In the genomic region with DNA sequence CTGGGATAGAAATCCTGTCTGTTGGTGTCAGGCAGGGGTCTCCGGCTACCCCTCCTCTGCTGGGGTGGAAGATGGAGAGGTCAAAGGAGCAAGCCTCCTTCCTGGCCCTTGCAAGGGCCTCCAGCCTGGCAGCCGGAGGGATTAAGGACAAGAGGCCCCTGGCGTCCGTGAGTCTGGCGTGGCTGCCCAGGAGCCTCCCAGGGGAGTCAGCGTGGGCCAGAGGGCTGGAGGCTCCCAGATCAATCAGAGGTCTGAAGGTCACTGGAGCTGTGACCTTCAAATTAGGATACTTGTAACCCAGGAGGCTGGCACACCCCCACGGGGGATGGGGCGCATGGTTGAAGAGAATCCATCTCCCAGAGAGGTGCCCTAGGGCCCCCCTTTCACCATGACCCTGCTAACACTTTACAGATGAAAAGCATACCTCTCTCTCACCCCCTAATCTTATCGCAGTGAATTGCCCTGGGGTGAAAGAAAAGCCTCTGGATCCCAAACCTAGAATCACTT, we compare ENCODE assay signal across 1 cellular context.
TF ChIP-seq lines count a peak whose summit lies in the region.

No MANE protein-coding gene starts in this region.

TF ChIP-seq in HepG2, 621 proteins besides CTCF, POLR2A, EP300 and RAD21 (continued from another document):
- TF ChIP-seq, protein P1, sequence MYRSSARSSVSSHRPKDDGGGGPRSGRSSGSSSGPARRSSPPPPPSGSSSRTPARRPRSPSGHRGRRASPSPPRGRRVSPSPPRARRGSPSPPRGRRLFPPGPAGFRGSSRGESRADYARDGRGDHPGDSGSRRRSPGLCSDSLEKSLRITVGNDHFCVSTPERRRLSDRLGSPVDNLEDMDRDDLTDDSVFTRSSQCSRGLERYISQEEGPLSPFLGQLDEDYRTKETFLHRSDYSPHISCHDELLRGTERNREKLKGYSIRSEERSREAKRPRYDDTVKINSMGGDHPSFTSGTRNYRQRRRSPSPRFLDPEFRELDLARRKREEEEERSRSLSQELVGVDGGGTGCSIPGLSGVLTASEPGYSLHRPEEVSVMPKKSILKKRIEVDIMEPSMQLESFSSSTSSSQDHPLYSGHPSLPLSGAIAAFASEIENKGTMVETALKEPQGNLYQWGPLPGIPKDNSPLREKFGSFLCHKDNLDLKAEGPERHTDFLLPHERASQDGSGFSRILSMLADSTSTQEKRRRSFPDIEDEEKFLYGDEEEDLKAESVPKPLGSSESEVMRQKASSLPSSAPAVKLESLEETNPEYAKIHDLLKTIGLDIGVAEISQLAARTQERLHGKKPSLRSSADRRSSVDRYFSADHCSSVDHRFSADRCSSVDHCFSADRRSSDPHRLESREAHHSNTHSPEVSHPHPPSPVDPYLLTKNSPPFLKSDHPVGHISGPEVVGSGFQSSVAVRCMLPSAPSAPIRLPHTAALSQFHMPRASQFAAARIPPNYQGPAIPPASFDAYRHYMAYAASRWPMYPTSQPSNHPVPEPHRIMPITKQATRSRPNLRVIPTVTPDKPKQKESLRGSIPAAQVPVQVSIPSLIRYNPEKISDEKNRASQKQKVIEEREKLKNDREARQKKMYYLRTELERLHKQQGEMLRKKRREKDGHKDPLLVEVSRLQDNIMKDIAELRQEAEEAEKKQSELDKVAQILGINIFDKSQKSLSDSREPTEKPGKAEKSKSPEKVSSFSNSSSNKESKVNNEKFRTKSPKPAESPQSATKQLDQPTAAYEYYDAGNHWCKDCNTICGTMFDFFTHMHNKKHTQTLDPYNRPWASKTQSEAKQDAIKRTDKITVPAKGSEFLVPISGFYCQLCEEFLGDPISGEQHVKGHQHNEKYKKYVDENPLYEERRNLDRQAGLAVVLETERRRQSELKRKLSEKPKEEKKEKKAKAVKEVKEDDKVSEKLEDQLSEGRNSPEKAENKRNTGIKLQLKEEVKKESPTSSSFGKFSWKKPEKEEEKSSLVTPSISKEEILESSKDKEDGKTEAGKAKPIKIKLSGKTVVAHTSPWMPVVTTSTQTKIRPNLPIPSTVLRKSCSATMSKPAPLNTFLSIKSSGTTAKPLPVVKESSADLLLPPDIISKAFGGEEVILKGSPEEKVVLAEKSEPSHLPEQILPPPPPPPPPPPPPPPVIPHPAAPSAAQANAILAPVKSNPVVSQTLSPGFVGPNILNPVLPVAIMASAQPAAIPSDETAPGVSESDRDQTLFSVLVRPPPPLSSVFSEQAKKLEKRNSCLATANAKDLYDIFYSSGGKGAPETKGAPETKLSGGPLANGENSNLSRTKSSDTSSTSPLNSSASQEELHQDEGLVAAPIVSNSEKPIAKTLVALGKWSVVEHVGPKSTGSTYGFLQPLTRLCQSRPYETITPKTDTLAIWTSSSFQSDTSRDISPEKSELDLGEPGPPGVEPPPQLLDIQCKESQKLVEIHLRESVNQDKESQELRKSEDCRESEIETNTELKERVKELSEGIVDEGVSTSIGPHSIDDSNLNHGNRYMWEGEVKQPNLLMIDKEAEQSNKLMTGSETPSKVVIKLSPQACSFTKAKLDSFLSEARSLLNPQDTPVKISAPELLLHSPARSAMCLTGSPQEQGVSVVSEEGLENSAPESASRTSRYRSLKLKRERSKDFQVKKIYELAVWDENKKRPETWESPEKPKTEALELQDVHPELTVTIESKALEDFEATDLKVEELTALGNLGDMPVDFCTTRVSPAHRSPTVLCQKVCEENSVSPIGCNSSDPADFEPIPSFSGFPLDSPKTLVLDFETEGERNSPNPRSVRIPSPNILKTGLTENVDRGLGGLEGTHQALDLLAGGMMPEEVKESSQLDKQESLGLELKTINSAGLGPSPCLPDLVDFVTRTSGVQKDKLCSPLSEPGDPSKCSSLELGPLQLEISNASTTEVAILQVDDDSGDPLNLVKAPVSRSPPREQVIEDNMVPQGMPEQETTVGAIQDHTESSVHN (CRISPR knock-in tag; IDR thresholded peaks at IDR 0.05), result no peak
- TF ChIP-seq ZNF432 (CRISPR knock-in tag; IDR thresholded peaks at IDR 0.05; ENCODE audit: borderline replicate concordance) (no peak), ZNF101 (CRISPR knock-in tag; IDR thresholded peaks at IDR 0.05; ENCODE audit: borderline replicate concordance, low read depth) (no peak), ISX (CRISPR knock-in tag; conservative IDR thresholded peaks at IDR 0.05) (no peak), GTF2F1 (IDR thresholded peaks at IDR 0.05; ENCODE audit: low read length) (no peak)
- TF ChIP-seq, protein P2, sequence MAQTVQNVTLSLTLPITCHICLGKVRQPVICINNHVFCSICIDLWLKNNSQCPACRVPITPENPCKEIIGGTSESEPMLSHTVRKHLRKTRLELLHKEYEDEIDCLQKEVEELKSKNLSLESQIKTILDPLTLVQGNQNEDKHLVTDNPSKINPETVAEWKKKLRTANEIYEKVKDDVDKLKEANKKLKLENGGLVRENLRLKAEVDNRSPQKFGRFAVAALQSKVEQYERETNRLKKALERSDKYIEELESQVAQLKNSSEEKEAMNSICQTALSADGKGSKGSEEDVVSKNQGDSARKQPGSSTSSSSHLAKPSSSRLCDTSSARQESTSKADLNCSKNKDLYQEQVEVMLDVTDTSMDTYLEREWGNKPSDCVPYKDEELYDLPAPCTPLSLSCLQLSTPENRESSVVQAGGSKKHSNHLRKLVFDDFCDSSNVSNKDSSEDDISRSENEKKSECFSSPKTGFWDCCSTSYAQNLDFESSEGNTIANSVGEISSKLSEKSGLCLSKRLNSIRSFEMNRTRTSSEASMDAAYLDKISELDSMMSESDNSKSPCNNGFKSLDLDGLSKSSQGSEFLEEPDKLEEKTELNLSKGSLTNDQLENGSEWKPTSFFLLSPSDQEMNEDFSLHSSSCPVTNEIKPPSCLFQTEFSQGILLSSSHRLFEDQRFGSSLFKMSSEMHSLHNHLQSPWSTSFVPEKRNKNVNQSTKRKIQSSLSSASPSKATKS (CRISPR knock-in tag; IDR thresholded peaks at IDR 0.05), result no peak; the same call in 1 of the 2 replicates
- TF ChIP-seq, protein P3, sequence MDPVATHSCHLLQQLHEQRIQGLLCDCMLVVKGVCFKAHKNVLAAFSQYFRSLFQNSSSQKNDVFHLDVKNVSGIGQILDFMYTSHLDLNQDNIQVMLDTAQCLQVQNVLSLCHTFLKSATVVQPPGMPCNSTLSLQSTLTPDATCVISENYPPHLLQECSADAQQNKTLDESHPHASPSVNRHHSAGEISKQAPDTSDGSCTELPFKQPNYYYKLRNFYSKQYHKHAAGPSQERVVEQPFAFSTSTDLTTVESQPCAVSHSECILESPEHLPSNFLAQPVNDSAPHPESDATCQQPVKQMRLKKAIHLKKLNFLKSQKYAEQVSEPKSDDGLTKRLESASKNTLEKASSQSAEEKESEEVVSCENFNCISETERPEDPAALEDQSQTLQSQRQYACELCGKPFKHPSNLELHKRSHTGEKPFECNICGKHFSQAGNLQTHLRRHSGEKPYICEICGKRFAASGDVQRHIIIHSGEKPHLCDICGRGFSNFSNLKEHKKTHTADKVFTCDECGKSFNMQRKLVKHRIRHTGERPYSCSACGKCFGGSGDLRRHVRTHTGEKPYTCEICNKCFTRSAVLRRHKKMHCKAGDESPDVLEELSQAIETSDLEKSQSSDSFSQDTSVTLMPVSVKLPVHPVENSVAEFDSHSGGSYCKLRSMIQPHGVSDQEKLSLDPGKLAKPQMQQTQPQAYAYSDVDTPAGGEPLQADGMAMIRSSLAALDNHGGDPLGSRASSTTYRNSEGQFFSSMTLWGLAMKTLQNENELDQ (CRISPR knock-in tag; IDR thresholded peaks at IDR 0.05; ENCODE audit: borderline replicate concordance), result no peak
